ENCODE assay signal across 18 cellular contexts in genomic region chr10:86025509-86025908, GRCh38.
"Had no signal": no experiment of that assay in that cellular context is flagged by ENCODE, and none has a peak within 500 bp of the region (broad histone marks: within the 10 kb centered on the region; RNA-seq: fewer than 3 reads in every experiment).

No MANE protein-coding gene starts in this region.

- H3K4me3 ChIP-seq: SJSA1, SK-N-MC had no signal

- FAIRE-seq: HTR-8/SVneo, RCC 7860 had no signal

- H3K4me1 ChIP-seq: SJSA1 had no signal

- H3K9me3 ChIP-seq: SJSA1 had no signal

- H3K36me3 ChIP-seq: SJSA1 had no signal

- H3K27ac ChIP-seq: HL-60, RWPE1, SJSA1, SK-N-MC had no signal

- DNase-seq: Karpas-422, KG1, MM.1S, NCI-H1092 treated with DMSO at 0.1 percent for 48 hours, NCI-H1436, NCI-H187, NCI-H2029 treated with DMSO at 0.1 percent for 48 hours, NCI-H2107, NCI-H2227 treated with DMSO at 0.1 percent for 48 hours, NCI-H524, NCI-H748 treated with DMSO at 0.1 percent for 48 hours, SHP77 treated with DMSO at 0.1 percent for 48 hours had no signal

- H3K27me3 ChIP-seq: SJSA1 had no signal
